ENCODE assay signal across 1 cellular context in genomic region chr17:79721993-79722671, GRCh38.
TF ChIP-seq lines count a peak whose summit lies in the region.

No MANE protein-coding gene starts in this region.

TF ChIP-seq in HepG2, 621 proteins besides CTCF, POLR2A, EP300 and RAD21 (continued from another document and continues in another):
- TF ChIP-seq ZBTB20 (CRISPR knock-in tag; IDR thresholded peaks at IDR 0.05; ENCODE audit: borderline replicate concordance, low read depth) (no peak), SATB2 (CRISPR knock-in tag; IDR thresholded peaks at IDR 0.05) (0 out of 2 replicates have a peak, but pooled peaks have one; percentile 50), CENPX (CRISPR knock-in tag; IDR thresholded peaks at IDR 0.05) (no peak), MTF2 (CRISPR knock-in tag; IDR thresholded peaks at IDR 0.05; ENCODE audit: borderline replicate concordance) (no peak), ZNF564 (CRISPR knock-in tag; IDR thresholded peaks at IDR 0.05) (no peak), KDM1A (CRISPR knock-in tag; IDR thresholded peaks at IDR 0.05) (no peak), ZNF441 (CRISPR knock-in tag; IDR thresholded peaks at IDR 0.05; ENCODE audit: borderline replicate concordance) (no peak), ZSCAN29 (CRISPR knock-in tag; conservative IDR thresholded peaks at IDR 0.05) (0 out of 2 replicates have a peak, but pooled peaks have one; percentile 22), NRL (CRISPR knock-in tag; IDR thresholded peaks at IDR 0.05; ENCODE audit: borderline replicate concordance) (no peak), CEBPG (CRISPR knock-in tag; IDR thresholded peaks at IDR 0.05) (0 out of 2 replicates have a peak, but pooled peaks have one; percentile 23), ZFP36L2 (CRISPR knock-in tag; IDR thresholded peaks at IDR 0.05) (peak; percentile 23; the same call in 1 of the 2 replicates), HMGA1 (CRISPR knock-in tag; conservative IDR thresholded peaks at IDR 0.05) (no peak), PRPF4 (IDR thresholded peaks at IDR 0.05; ENCODE audit: low read depth, low read length, poor library complexity, severe bottlenecking) (no peak), DR1 (CRISPR knock-in tag; IDR thresholded peaks at IDR 0.05) (no peak), NFATC3 (CRISPR knock-in tag; IDR thresholded peaks at IDR 0.05) (no peak), SMAD1 (CRISPR knock-in tag; IDR thresholded peaks at IDR 0.05; ENCODE audit: borderline replicate concordance, low read depth) (no peak), HIVEP1 (CRISPR knock-in tag; IDR thresholded peaks at IDR 0.05) (no peak), NFKBIZ (CRISPR knock-in tag; IDR thresholded peaks at IDR 0.05) (no peak), PAF1 (CRISPR knock-in tag; IDR thresholded peaks at IDR 0.05) (no peak), ZC3H4 (CRISPR knock-in tag; IDR thresholded peaks at IDR 0.05; ENCODE audit: borderline replicate concordance) (no peak), FOXK1 (CRISPR knock-in tag; IDR thresholded peaks at IDR 0.05; ENCODE audit: borderline replicate concordance, low read depth) (no peak), CERS6 (CRISPR knock-in tag; IDR thresholded peaks at IDR 0.05) (no peak), POGZ (CRISPR knock-in tag; IDR thresholded peaks at IDR 0.05) (no peak), SP2 (CRISPR knock-in tag; IDR thresholded peaks at IDR 0.05) (no peak), MAFF (IDR thresholded peaks at IDR 0.05; ENCODE audit: low read depth, low read length) (no peak), TRIM22 (IDR thresholded peaks at IDR 0.05) (no peak), MIER3 (CRISPR knock-in tag; IDR thresholded peaks at IDR 0.05; ENCODE audit: borderline replicate concordance) (no peak), KLF9 (CRISPR knock-in tag; IDR thresholded peaks at IDR 0.05; ENCODE audit: low read depth) (no peak), TBX2 (CRISPR knock-in tag; IDR thresholded peaks at IDR 0.05; ENCODE audit: borderline replicate concordance) (peak; percentile 62; the same call in 1 of the 2 replicates), ETV6 (CRISPR knock-in tag; conservative IDR thresholded peaks at IDR 0.05) (no peak), ZNF138 (CRISPR knock-in tag; IDR thresholded peaks at IDR 0.05; ENCODE audit: low read depth) (no peak), SIN3B (IDR thresholded peaks at IDR 0.05; ENCODE audit: low read length) (no peak), ZNF354B (CRISPR knock-in tag; IDR thresholded peaks at IDR 0.05) (no peak), ZNF879 (CRISPR knock-in tag; IDR thresholded peaks at IDR 0.05) (no peak), TFDP1 (CRISPR knock-in tag; IDR thresholded peaks at IDR 0.05; ENCODE audit: borderline replicate concordance) (no peak), LCORL (IDR thresholded peaks at IDR 0.05) (no peak), LCORL (CRISPR knock-in tag; IDR thresholded peaks at IDR 0.05) (peak; percentile 86), HOXA7 (CRISPR knock-in tag; IDR thresholded peaks at IDR 0.05) (no peak), ZNF660 (CRISPR knock-in tag; IDR thresholded peaks at IDR 0.05; ENCODE audit: borderline replicate concordance, low read depth) (no peak), HDAC2 (CRISPR knock-in tag; IDR thresholded peaks at IDR 0.05) (peak; percentile 59; the same call in 1 of the 2 replicates), YEATS4 (CRISPR knock-in tag; IDR thresholded peaks at IDR 0.05; ENCODE audit: borderline replicate concordance) (no peak), FOSL1 (CRISPR knock-in tag; IDR thresholded peaks at IDR 0.05; ENCODE audit: borderline replicate concordance) (no peak), ZNF773 (CRISPR knock-in tag; IDR thresholded peaks at IDR 0.05; ENCODE audit: borderline replicate concordance) (no peak), FOXK2 (IDR thresholded peaks at IDR 0.05) (no peak), SMARCE1 (IDR thresholded peaks at IDR 0.05; ENCODE audit: borderline replicate concordance) (no peak), ZNF670 (CRISPR knock-in tag; IDR thresholded peaks at IDR 0.05; ENCODE audit: borderline replicate concordance) (no peak), RORA (CRISPR knock-in tag; IDR thresholded peaks at IDR 0.05) (no peak), RFX5 (IDR thresholded peaks at IDR 0.05; ENCODE audit: low read depth, low read length) (no peak), TOE1 (CRISPR knock-in tag; IDR thresholded peaks at IDR 0.05) (no peak), ZSCAN21 (CRISPR knock-in tag; IDR thresholded peaks at IDR 0.05; ENCODE audit: borderline replicate concordance) (no peak), PATZ1 (CRISPR knock-in tag; IDR thresholded peaks at IDR 0.05) (peak; percentile 62; the same call in 1 of the 2 replicates), MATR3 (CRISPR knock-in tag; IDR thresholded peaks at IDR 0.05) (no peak), SMARCC2 (IDR thresholded peaks at IDR 0.05) (no peak), CREB1 (IDR thresholded peaks at IDR 0.05) (no peak), CREB1 (CRISPR knock-in tag; IDR thresholded peaks at IDR 0.05) (no peak), NFRKB (IDR thresholded peaks at IDR 0.05) (no peak), AFF4 (CRISPR knock-in tag; IDR thresholded peaks at IDR 0.05) (no peak), NR2F2 (IDR thresholded peaks at IDR 0.05; ENCODE audit: borderline replicate concordance, low read depth) (no peak), ZNF331 (CRISPR knock-in tag; IDR thresholded peaks at IDR 0.05) (peak; percentile 32; the same call in 1 of the 2 replicates)
- TF ChIP-seq, protein P1, sequence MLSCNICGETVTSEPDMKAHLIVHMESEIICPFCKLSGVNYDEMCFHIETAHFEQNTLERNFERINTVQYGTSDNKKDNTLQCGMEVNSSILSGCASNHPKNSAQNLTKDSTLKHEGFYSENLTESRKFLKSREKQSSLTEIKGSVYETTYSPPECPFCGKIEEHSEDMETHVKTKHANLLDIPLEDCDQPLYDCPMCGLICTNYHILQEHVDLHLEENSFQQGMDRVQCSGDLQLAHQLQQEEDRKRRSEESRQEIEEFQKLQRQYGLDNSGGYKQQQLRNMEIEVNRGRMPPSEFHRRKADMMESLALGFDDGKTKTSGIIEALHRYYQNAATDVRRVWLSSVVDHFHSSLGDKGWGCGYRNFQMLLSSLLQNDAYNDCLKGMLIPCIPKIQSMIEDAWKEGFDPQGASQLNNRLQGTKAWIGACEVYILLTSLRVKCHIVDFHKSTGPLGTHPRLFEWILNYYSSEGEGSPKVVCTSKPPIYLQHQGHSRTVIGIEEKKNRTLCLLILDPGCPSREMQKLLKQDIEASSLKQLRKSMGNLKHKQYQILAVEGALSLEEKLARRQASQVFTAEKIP (CRISPR knock-in tag; IDR thresholded peaks at IDR 0.05; ENCODE audit: borderline replicate concordance), result no peak
- TF ChIP-seq, protein P2, sequence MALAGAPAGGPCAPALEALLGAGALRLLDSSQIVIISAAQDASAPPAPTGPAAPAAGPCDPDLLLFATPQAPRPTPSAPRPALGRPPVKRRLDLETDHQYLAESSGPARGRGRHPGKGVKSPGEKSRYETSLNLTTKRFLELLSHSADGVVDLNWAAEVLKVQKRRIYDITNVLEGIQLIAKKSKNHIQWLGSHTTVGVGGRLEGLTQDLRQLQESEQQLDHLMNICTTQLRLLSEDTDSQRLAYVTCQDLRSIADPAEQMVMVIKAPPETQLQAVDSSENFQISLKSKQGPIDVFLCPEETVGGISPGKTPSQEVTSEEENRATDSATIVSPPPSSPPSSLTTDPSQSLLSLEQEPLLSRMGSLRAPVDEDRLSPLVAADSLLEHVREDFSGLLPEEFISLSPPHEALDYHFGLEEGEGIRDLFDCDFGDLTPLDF (CRISPR knock-in tag; IDR thresholded peaks at IDR 0.05), result no peak
- TF ChIP-seq, protein P3, sequence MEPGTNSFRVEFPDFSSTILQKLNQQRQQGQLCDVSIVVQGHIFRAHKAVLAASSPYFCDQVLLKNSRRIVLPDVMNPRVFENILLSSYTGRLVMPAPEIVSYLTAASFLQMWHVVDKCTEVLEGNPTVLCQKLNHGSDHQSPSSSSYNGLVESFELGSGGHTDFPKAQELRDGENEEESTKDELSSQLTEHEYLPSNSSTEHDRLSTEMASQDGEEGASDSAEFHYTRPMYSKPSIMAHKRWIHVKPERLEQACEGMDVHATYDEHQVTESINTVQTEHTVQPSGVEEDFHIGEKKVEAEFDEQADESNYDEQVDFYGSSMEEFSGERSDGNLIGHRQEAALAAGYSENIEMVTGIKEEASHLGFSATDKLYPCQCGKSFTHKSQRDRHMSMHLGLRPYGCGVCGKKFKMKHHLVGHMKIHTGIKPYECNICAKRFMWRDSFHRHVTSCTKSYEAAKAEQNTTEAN (CRISPR knock-in tag; conservative IDR thresholded peaks at IDR 0.05), result no peak
- TF ChIP-seq, protein P4, sequence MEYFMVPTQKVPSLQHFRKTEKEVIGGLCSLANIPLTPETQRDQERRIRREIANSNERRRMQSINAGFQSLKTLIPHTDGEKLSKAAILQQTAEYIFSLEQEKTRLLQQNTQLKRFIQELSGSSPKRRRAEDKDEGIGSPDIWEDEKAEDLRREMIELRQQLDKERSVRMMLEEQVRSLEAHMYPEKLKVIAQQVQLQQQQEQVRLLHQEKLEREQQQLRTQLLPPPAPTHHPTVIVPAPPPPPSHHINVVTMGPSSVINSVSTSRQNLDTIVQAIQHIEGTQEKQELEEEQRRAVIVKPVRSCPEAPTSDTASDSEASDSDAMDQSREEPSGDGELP (IDR thresholded peaks at IDR 0.05; ENCODE audit: borderline replicate concordance, low read depth), result peak; percentile 89; the same call in 1 of the 2 replicates
